In the genomic region with DNA sequence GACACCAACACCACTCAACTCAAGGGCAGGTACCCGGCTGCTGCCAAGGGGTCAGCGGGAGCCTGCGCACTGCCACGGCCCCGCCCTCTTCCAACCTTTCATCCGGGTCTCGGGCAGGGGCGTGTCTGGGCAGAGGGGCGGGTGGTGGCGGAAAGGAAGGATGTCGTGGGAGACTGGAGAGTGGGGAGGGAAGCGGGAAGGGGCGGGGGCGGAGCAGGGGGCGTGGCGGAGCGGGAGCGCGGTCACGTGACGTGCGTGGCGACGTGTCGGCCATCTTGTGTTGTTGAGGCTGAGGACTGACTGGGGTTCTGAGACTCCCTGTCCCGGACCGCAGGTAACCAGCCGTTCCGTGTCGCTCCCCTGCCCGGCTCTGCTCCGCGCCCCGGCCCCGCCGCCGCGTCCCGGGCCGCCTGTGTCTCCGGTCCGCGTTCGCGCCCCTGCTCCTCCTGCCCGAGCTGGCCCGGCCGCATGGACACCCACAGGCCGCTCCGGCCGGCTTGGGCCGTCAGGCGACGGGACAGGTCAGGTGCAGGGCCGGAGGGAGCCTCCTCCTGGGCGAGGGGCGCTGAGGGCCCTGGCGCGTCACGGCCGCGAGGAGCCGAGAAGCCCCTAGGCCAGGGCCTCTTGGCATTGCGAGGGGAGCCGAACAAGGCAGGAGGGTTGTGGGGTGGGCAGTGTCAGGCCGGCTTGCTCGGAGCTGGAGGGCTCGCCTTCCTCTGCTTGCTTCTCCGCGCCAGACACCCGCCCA, we compare ENCODE assay signal across 1 cellular context.
A peak's percentile ranks its signal among the peaks of the same experiment; 100 is the strongest.
TF ChIP-seq lines count a peak whose summit lies in the region.

Gene GIGYF2, plus strand, starts transcription at position 273 of the 748 bp plus-strand sequence. CDS start 37,867 bp downstream, outside the sequence.

TF ChIP-seq in K562, 482 proteins besides CTCF, POLR2A, EP300 and RAD21 (continued from another document and continues in another):
- peak; percentile 89 for TF ChIP-seq USF2 (CRISPR knock-in tag; IDR thresholded peaks at IDR 0.05)
- no peak for TF ChIP-seq ZNF699 (CRISPR knock-in tag; IDR thresholded peaks at IDR 0.05; ENCODE audit: insufficient replicate concordance)
- TF ChIP-seq, protein P1, sequence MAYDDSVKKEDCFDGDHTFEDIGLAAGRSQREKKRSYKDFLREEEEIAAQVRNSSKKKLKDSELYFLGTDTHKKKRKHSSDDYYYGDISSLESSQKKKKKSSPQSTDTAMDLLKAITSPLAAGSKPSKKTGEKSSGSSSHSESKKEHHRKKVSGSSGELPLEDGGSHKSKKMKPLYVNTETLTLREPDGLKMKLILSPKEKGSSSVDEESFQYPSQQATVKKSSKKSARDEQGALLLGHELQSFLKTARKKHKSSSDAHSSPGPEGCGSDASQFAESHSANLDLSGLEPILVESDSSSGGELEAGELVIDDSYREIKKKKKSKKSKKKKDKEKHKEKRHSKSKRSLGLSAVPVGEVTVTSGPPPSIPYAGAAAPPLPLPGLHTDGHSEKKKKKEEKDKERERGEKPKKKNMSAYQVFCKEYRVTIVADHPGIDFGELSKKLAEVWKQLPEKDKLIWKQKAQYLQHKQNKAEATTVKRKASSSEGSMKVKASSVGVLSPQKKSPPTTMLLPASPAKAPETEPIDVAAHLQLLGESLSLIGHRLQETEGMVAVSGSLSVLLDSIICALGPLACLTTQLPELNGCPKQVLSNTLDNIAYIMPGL (CRISPR knock-in tag; IDR thresholded peaks at IDR 0.05) = peak; percentile 58; the same call in 1 of the 2 replicates
- TF ChIP-seq FOXA3 (CRISPR knock-in tag; conservative IDR thresholded peaks at IDR 0.05 in 1 of 2, IDR thresholded peaks at IDR 0.05 in 1 of 2) = peak in 1 of 2 experiments; percentile 71; a peak in 1 of 4 replicates
- TF ChIP-seq, protein P2, sequence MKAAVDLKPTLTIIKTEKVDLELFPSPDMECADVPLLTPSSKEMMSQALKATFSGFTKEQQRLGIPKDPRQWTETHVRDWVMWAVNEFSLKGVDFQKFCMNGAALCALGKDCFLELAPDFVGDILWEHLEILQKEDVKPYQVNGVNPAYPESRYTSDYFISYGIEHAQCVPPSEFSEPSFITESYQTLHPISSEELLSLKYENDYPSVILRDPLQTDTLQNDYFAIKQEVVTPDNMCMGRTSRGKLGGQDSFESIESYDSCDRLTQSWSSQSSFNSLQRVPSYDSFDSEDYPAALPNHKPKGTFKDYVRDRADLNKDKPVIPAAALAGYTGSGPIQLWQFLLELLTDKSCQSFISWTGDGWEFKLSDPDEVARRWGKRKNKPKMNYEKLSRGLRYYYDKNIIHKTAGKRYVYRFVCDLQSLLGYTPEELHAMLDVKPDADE (conservative IDR thresholded peaks at IDR 0.05; ENCODE audit: control insufficient read depth, low read depth, low read length) = no peak; the same call in none of the 2 replicates
- TF ChIP-seq ATF1 (CRISPR knock-in tag; IDR thresholded peaks at IDR 0.05) = no peak
- peak; percentile 50 for TF ChIP-seq ATF1 (tag; IDR thresholded peaks at IDR 0.05)
- peak; percentile 91 for TF ChIP-seq CXXC5 (CRISPR knock-in tag; IDR thresholded peaks at IDR 0.05)
- TF ChIP-seq, protein P3, sequence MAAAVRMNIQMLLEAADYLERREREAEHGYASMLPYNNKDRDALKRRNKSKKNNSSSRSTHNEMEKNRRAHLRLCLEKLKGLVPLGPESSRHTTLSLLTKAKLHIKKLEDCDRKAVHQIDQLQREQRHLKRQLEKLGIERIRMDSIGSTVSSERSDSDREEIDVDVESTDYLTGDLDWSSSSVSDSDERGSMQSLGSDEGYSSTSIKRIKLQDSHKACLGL (CRISPR knock-in tag; IDR thresholded peaks at IDR 0.05; ENCODE audit: borderline replicate concordance, poor library complexity, severe bottlenecking) = peak; percentile 27
- TF ChIP-seq TCF7 (IDR thresholded peaks at IDR 0.05; ENCODE audit: borderline replicate concordance) = no peak
- TF ChIP-seq MXI1 (IDR thresholded peaks at IDR 0.05; ENCODE audit: low read depth, low read length) = no peak
- TF ChIP-seq TRIM28 (IDR thresholded peaks at IDR 0.05) = no peak
- TF ChIP-seq SOX6 (IDR thresholded peaks at IDR 0.05) = no peak
- peak; percentile 33; the same call in 1 of the 2 replicates for TF ChIP-seq GABPB1 (CRISPR knock-in tag; IDR thresholded peaks at IDR 0.05)
- TF ChIP-seq TAL1 (IDR thresholded peaks at IDR 0.05) = no peak
- peak; percentile 76 for TF ChIP-seq ZBTB2 (IDR thresholded peaks at IDR 0.05)
- TF ChIP-seq USF1 (CRISPR knock-in tag; IDR thresholded peaks at IDR 0.05) = peak; percentile 84
- TF ChIP-seq ZFP91 (CRISPR knock-in tag; IDR thresholded peaks at IDR 0.05) = no peak
- peak; percentile 84 for TF ChIP-seq RBBP5 (IDR thresholded peaks at IDR 0.05; ENCODE audit: borderline replicate concordance, insufficient read depth, low read length, poor library complexity, severe bottlenecking)
- no peak for TF ChIP-seq TAF7 (tag; IDR thresholded peaks at IDR 0.05)
- peak; percentile 65 for TF ChIP-seq PCBP1 (IDR thresholded peaks at IDR 0.05; ENCODE audit: low read depth, low read length, poor library complexity, severe bottlenecking)
- TF ChIP-seq CREB1 (IDR thresholded peaks at IDR 0.05) = 0 out of 2 replicates have a peak, but pooled peaks have one; percentile 50
- peak; percentile 46 for TF ChIP-seq CREB1 (CRISPR knock-in tag; IDR thresholded peaks at IDR 0.05)
- TF ChIP-seq, protein P4, sequence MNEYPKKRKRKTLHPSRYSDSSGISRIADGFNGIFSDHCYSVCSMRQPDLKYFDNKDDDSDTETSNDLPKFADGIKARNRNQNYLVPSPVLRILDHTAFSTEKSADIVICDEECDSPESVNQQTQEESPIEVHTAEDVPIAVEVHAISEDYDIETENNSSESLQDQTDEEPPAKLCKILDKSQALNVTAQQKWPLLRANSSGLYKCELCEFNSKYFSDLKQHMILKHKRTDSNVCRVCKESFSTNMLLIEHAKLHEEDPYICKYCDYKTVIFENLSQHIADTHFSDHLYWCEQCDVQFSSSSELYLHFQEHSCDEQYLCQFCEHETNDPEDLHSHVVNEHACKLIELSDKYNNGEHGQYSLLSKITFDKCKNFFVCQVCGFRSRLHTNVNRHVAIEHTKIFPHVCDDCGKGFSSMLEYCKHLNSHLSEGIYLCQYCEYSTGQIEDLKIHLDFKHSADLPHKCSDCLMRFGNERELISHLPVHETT (CRISPR knock-in tag; conservative IDR thresholded peaks at IDR 0.05 in 1 of 2, IDR thresholded peaks at IDR 0.05 in 1 of 2) = 0 out of 4 replicates have a peak, but pooled peaks of 1 of the 2 experiments have one; percentile 40
- no peak for TF ChIP-seq ZBTB17 (CRISPR knock-in tag; IDR thresholded peaks at IDR 0.05)
- TF ChIP-seq RBFOX2 (IDR thresholded peaks at IDR 0.05; ENCODE audit: low read depth, low read length) = peak; percentile 87
- peak; percentile 81 for TF ChIP-seq GMEB1 (CRISPR knock-in tag; IDR thresholded peaks at IDR 0.05)
- TF ChIP-seq, protein P5, sequence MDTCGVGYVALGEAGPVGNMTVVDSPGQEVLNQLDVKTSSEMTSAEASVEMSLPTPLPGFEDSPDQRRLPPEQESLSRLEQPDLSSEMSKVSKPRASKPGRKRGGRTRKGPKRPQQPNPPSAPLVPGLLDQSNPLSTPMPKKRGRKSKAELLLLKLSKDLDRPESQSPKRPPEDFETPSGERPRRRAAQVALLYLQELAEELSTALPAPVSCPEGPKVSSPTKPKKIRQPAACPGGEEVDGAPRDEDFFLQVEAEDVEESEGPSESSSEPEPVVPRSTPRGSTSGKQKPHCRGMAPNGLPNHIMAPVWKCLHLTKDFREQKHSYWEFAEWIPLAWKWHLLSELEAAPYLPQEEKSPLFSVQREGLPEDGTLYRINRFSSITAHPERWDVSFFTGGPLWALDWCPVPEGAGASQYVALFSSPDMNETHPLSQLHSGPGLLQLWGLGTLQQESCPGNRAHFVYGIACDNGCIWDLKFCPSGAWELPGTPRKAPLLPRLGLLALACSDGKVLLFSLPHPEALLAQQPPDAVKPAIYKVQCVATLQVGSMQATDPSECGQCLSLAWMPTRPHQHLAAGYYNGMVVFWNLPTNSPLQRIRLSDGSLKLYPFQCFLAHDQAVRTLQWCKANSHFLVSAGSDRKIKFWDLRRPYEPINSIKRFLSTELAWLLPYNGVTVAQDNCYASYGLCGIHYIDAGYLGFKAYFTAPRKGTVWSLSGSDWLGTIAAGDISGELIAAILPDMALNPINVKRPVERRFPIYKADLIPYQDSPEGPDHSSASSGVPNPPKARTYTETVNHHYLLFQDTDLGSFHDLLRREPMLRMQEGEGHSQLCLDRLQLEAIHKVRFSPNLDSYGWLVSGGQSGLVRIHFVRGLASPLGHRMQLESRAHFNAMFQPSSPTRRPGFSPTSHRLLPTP (IDR thresholded peaks at IDR 0.05; ENCODE audit: borderline replicate concordance, extremely low read depth, insufficient read length) = no peak
- TF ChIP-seq, protein P6, sequence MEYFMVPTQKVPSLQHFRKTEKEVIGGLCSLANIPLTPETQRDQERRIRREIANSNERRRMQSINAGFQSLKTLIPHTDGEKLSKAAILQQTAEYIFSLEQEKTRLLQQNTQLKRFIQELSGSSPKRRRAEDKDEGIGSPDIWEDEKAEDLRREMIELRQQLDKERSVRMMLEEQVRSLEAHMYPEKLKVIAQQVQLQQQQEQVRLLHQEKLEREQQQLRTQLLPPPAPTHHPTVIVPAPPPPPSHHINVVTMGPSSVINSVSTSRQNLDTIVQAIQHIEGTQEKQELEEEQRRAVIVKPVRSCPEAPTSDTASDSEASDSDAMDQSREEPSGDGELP (CRISPR knock-in tag; IDR thresholded peaks at IDR 0.05; ENCODE audit: borderline replicate concordance) = no peak
- TF ChIP-seq RCOR1 (IDR thresholded peaks at IDR 0.05; ENCODE audit: borderline replicate concordance in 1 of 2, low read depth in 2 of 2, low read length in 2 of 2) = 0 out of 4 replicates have a peak, but pooled peaks of 1 of the 2 experiments have one; percentile 13
- peak; percentile 0; the same call in 1 of the 2 replicates for TF ChIP-seq JUND (IDR thresholded peaks at IDR 0.05; ENCODE audit: borderline replicate concordance, low read depth, low read length)
- TF ChIP-seq JUND (tag; IDR thresholded peaks at IDR 0.05; ENCODE audit: borderline replicate concordance, low read depth, low read length) = no peak
- peak; percentile 53 for TF ChIP-seq KDM5B (IDR thresholded peaks at IDR 0.05; ENCODE audit: insufficient replicate concordance, low read depth, low read length)
- peak; percentile 94 for TF ChIP-seq EGR1 (conservative IDR thresholded peaks at IDR 0.05)
- no peak for TF ChIP-seq MEF2D (tag; conservative IDR thresholded peaks at IDR 0.05; ENCODE audit: low read depth)
- TF ChIP-seq ZBTB7A (IDR thresholded peaks at IDR 0.05; ENCODE audit: borderline replicate concordance, control insufficient read depth, low read depth, low read length) = peak; percentile 15; the same call in 1 of the 2 replicates
- TF ChIP-seq, protein P7, sequence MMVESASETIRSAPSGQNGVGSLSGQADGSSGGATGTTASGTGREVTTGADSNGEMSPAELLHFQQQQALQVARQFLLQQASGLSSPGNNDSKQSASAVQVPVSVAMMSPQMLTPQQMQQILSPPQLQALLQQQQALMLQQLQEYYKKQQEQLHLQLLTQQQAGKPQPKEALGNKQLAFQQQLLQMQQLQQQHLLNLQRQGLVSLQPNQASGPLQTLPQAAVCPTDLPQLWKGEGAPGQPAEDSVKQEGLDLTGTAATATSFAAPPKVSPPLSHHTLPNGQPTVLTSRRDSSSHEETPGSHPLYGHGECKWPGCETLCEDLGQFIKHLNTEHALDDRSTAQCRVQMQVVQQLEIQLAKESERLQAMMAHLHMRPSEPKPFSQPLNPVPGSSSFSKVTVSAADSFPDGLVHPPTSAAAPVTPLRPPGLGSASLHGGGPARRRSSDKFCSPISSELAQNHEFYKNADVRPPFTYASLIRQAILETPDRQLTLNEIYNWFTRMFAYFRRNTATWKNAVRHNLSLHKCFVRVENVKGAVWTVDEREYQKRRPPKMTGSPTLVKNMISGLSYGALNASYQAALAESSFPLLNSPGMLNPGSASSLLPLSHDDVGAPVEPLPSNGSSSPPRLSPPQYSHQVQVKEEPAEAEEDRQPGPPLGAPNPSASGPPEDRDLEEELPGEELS (CRISPR knock-in tag; IDR thresholded peaks at IDR 0.05; ENCODE audit: borderline replicate concordance) = no peak
- TF ChIP-seq ETV1 (tag; conservative IDR thresholded peaks at IDR 0.05; ENCODE audit: low read depth) = no peak
